Comparison of ENCODE assay signal across 8 cellular contexts in genomic region chr13:98508280-98509074, GRCh38.
DNase-seq lines count a peak whose midpoint lies in the region; ATAC-seq lines count a peak whose summit lies in the region.

No MANE protein-coding gene starts in this region.

- H3K9me3 ChIP-seq in muscle layer of colon (ENCODE audit: low read length), result no peaks in the 10 kb centered on the region

- H3K27me3 Mint-ChIP-seq in central memory CD8-positive, alpha-beta T cell, result no peaks in the 10 kb centered on the region

- peaks cover 12% of the 10 kb centered on the region for H3K36me3 Mint-ChIP-seq in central memory CD8-positive, alpha-beta T cell (ENCODE audit: insufficient read depth)

- H3K9ac ChIP-seq in muscle layer of colon (ENCODE audit: low read length), result no peak overlapping the region

- DNase-seq in AG20443 (ENCODE audit: low spot score) (peak; percentile 57), LHCN-M2 (ENCODE audit: low read depth) (peak; percentile 57), SIG-M5 treated with dmso at 0.1 percent for 504 hours (lab: John Stamatoyannopoulos, UW; ENCODE audit: unreplicated experiment) (no peak)
- DNase-seq in central memory CD8-positive, alpha-beta T cell (ENCODE audit: low spot score in 2 of 2), result no peak

- ATAC-seq in central memory CD8-positive, alpha-beta T cell (replicated peaks; ENCODE audit: extremely low read depth, poor library complexity, severe bottlenecking), result no peak
- ATAC-seq in GM18511 (IDR thresholded peaks at IDR 0.05; ENCODE audit: unreplicated experiment) (no peak), GM19023 (IDR thresholded peaks at IDR 0.05; ENCODE audit: unreplicated experiment) (no peak), GM18519 (IDR thresholded peaks at IDR 0.05; ENCODE audit: low FRiP score, unreplicated experiment) (no peak)

- peaks cover 80% of the 10 kb centered on the region for H3K4me1 ChIP-seq in muscle layer of colon (ENCODE audit: insufficient read depth, low read length)

- H3K36me3 ChIP-seq in muscle layer of colon (ENCODE audit: insufficient read depth, low read length), result no peaks in the 10 kb centered on the region

- H3K4me3 Mint-ChIP-seq in central memory CD8-positive, alpha-beta T cell, result no peak overlapping the region

- no peaks in the 10 kb centered on the region for H3K9me3 Mint-ChIP-seq in central memory CD8-positive, alpha-beta T cell

- H3K27me3 ChIP-seq in muscle layer of colon (ENCODE audit: control insufficient read depth in 1 of 2, insufficient read depth in 2 of 2, low read length in 2 of 2), result no peaks in the 10 kb centered on the region

- H3K27ac Mint-ChIP-seq in central memory CD8-positive, alpha-beta T cell (ENCODE audit: low read depth), result peak overlapping the region; percentile 67

- peaks cover 83% of the 10 kb centered on the region for H3K4me1 Mint-ChIP-seq in central memory CD8-positive, alpha-beta T cell

- peak overlapping the region; percentile 62 for H3K27ac ChIP-seq in muscle layer of colon (ENCODE audit: low read depth, low read length)

- no peak overlapping the region for H3K4me3 ChIP-seq in muscle layer of colon (ENCODE audit: low read depth in 1 of 2, low read length in 2 of 2)

Comparison
In these comparisons a context has a peak if more than half of its experiments do, and no peak if none do; other contexts are left out.
1. DNase-seq: peak in AG20443 (single experiment) and LHCN-M2 (single experiment); none in central memory CD8-positive, alpha-beta T cell (0 of 2) and SIG-M5 treated with dmso at 0.1 percent for 504 hours (single experiment).